Comparison of ENCODE assay signal across 19 cellular contexts in the genomic region with DNA sequence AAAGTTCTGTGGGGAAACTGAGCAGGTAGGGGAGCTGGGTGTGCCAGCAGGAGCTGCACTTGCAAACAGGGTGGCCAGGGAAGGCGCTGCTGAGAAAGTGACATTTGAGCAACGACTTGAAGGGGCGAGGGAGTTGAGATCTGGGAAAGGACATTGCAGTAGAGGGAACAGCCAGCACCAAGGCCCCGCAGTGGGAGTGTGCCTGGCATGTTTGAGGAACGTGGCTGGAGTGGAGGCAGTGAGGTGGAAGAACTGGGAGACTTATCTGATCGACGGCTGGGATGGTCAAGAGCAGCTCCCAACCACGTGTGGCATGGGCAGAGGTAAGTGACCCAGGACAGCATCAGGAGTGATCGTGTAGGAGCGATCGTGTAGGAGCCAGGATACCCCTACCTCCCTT.
A peak's percentile ranks its signal among the peaks of the same experiment; 100 is the strongest.
DNase-seq lines count a peak whose midpoint lies in the region; ATAC-seq and TF ChIP-seq lines count a peak whose summit lies in the region.
"Had no signal": no experiment of that assay in that cellular context is flagged by ENCODE, and none has a peak within 500 bp of the region (broad histone marks: within the 10 kb centered on the region; RNA-seq: fewer than 3 reads in every experiment).

No MANE protein-coding gene starts in this region.

- H3K36me3 ChIP-seq in right atrium auricular region (no peaks in the 10 kb centered on the region), neuronal stem cell (replicated peaks in 1 of 2; ENCODE audit: control insufficient read depth in 2 of 2, insufficient read depth in 2 of 2, low read length in 2 of 2) (no peaks in the 10 kb centered on the region)
- H3K36me3 ChIP-seq: BLaER1 had no signal

- no peak overlapping the region for H2BK5ac ChIP-seq in neuronal stem cell (ENCODE audit: low read length)

- H3K27me3 ChIP-seq in right atrium auricular region = no peaks in the 10 kb centered on the region
- no peaks in the 10 kb centered on the region for H3K27me3 ChIP-seq in neuronal stem cell (ENCODE audit: control insufficient read depth in 3 of 3, insufficient read depth in 3 of 3, low read depth in 1 of 3, low read length in 3 of 3)
- H3K27me3 ChIP-seq: BLaER1 had no signal

- no peak overlapping the region for H3K4me3 Mint-ChIP-seq in activated T-cell treated with anti-CD3 and anti-CD28 coated beads, Interleukin-2, amount 50 U/mL, for 24 hours
- H3K4me3 Mint-ChIP-seq: B cell; CD4-positive, CD25-positive, alpha-beta regulatory T cell; CD8-positive, alpha-beta T cell; GM23338; H9 had no signal

- no peak overlapping the region for H3K9ac ChIP-seq in neuronal stem cell (ENCODE audit: low read depth, low read length, poor library complexity)
- H3K9ac ChIP-seq: BLaER1 had no signal

- H3K9me3 ChIP-seq in right atrium auricular region (peaks cover 0 to 7% of the 10 kb centered on the region in 2 donors), neuronal stem cell (replicated peaks in 1 of 2; ENCODE audit: control insufficient read depth in 2 of 2, insufficient read depth in 1 of 2, low read depth in 1 of 2, low read length in 2 of 2) (peaks cover 0 to 2% of the 10 kb centered on the region in 2 donors)
- H3K9me3 ChIP-seq: Caco-2 had no signal

- ATAC-seq in left ventricle myocardium superior (no peak), HG02798 (IDR thresholded peaks at IDR 0.05; ENCODE audit: poor library complexity, unreplicated experiment) (no peak)
- ATAC-seq: CD8-positive, alpha-beta T cell; GM23338; HCT116 had no signal

- peaks cover 15% of the 10 kb centered on the region for H3K4me1 Mint-ChIP-seq in activated T-cell treated with anti-CD3 and anti-CD28 coated beads, Interleukin-2, amount 50 U/mL, for 24 hours (ENCODE audit: low read depth)
- H3K4me1 Mint-ChIP-seq: B cell, GM23338, H9 had no signal

- H3K18ac ChIP-seq in neuronal stem cell (ENCODE audit: low read length) = peak overlapping the region; percentile 36

- no peak overlapping the region for H3K23ac ChIP-seq in neuronal stem cell (ENCODE audit: low read depth, low read length, poor library complexity)

- no peaks in the 10 kb centered on the region for H3K9me3 Mint-ChIP-seq in activated T-cell treated with anti-CD3 and anti-CD28 coated beads, Interleukin-2, amount 50 U/mL, for 24 hours

- H2BK120ac ChIP-seq in neuronal stem cell (ENCODE audit: low read depth, low read length) = no peak overlapping the region

- H2AK5ac ChIP-seq in neuronal stem cell (ENCODE audit: low read depth, low read length) = no peak overlapping the region

- no peak overlapping the region for H2BK12ac ChIP-seq in neuronal stem cell (ENCODE audit: low read length)

- intact Hi-C loops in left ventricle myocardium superior (cut with micrococcal nuclease) = no loop called here

- TF ChIP-seq CTCF in right atrium auricular region (IDR thresholded peaks at IDR 0.05) = no peak

- H4K91ac ChIP-seq in neuronal stem cell (ENCODE audit: low read depth, low read length, poor library complexity) = no peak overlapping the region

- DNase-seq in right atrium auricular region (ENCODE audit: low spot score) = peak; percentile 49
- no peak for DNase-seq in left ventricle myocardium superior
- peak; percentile 40 for DNase-seq in islet precursor cell
- no peak for DNase-seq in neuronal stem cell (ENCODE audit: low spot score)
- no peak for DNase-seq in stimulated activated CD4-positive, alpha-beta T cell treated with anti-CD3 and anti-CD28 coated beads, Interleukin-1b, Interleukin-23, amount 100 ng/mL, for 48 hours
- DNase-seq in activated T-cell treated with anti-CD3 and anti-CD28 coated beads, Interleukin-2, amount 50 U/mL, for 24 hours = no peak
- DNase-seq: CD4-positive, CD25-positive, alpha-beta regulatory T cell; CD8-positive, alpha-beta T cell; DMS153; DND-41; H9 had no signal

- no peak overlapping the region for H3K27ac ChIP-seq in right atrium auricular region
- no peak overlapping the region for H3K27ac ChIP-seq in neuronal stem cell (replicated peaks; ENCODE audit: low read length)
- H3K27ac ChIP-seq: 22Rv1, BLaER1, C4-2B had no signal

- H3K36me3 Mint-ChIP-seq in activated T-cell treated with anti-CD3 and anti-CD28 coated beads, Interleukin-2, amount 50 U/mL, for 24 hours (ENCODE audit: low read depth) = no peaks in the 10 kb centered on the region
- H3K36me3 Mint-ChIP-seq: CD4-positive, CD25-positive, alpha-beta regulatory T cell; CD8-positive, alpha-beta T cell had no signal

- no peak overlapping the region for H3K27ac Mint-ChIP-seq in activated T-cell treated with anti-CD3 and anti-CD28 coated beads, Interleukin-2, amount 50 U/mL, for 24 hours
- H3K27ac Mint-ChIP-seq: B cell; CD4-positive, CD25-positive, alpha-beta regulatory T cell; CD8-positive, alpha-beta T cell; GM23338; H9 had no signal

- no peaks in the 10 kb centered on the region for H3K79me1 ChIP-seq in neuronal stem cell (ENCODE audit: low read depth, low read length)

- H3K14ac ChIP-seq in neuronal stem cell (ENCODE audit: low read length) = no peak overlapping the region

- H3K4me3 ChIP-seq in right atrium auricular region (no peak overlapping the region), neuronal stem cell (ENCODE audit: low read length in 2 of 2) (peak overlapping the region in 1 of 2 donors; percentile 42)
- H3K4me3 ChIP-seq: BLaER1, GM23338 had no signal

- H2AFZ ChIP-seq in neuronal stem cell (ENCODE audit: low read length) = no peak overlapping the region
- H2AFZ ChIP-seq: GM23338 had no signal

- no peaks in the 10 kb centered on the region for H3K27me3 Mint-ChIP-seq in activated T-cell treated with anti-CD3 and anti-CD28 coated beads, Interleukin-2, amount 50 U/mL, for 24 hours
- H3K27me3 Mint-ChIP-seq: B cell; CD4-positive, CD25-positive, alpha-beta regulatory T cell had no signal

- WGBS in neuronal stem cell (ENCODE audit: extremely low coverage in 2 of 2, insufficient read length in 2 of 2, insufficient replicate concordance in 1 of 2), 2 donors = no CpG with 5 or more reads among the region's 11 CpGs

- no peak overlapping the region for H3K4me2 ChIP-seq in neuronal stem cell (ENCODE audit: insufficient read depth, low read length, poor library complexity, severe bottlenecking)
- H3K4me2 ChIP-seq: BLaER1, GM23338 had no signal

- no peak overlapping the region for H3K4ac ChIP-seq in neuronal stem cell (ENCODE audit: low read length)

- no peak overlapping the region for H4K8ac ChIP-seq in neuronal stem cell (ENCODE audit: low read depth, low read length)

- H3K4me1 ChIP-seq in right atrium auricular region (no peaks in the 10 kb centered on the region), neuronal stem cell (ENCODE audit: control insufficient read depth in 2 of 2, insufficient read depth in 1 of 2, low read depth in 1 of 2, low read length in 2 of 2) (peaks cover 0 to 3% of the 10 kb centered on the region in 2 donors)
- H3K4me1 ChIP-seq: BLaER1, Caco-2 had no signal

- H2BK15ac ChIP-seq in neuronal stem cell (ENCODE audit: low read length) = no peak overlapping the region

Comparison
In these comparisons a context has a peak if more than half of its experiments do, and no peak if none do; other contexts are left out.
1. DNase-seq: peak in right atrium auricular region (single experiment) and islet precursor cell (single experiment); none in left ventricle myocardium superior (single experiment), neuronal stem cell (single experiment), stimulated activated CD4-positive, alpha-beta T cell treated with anti-CD3 and anti-CD28 coated beads, Interleukin-1b, Interleukin-23, amount 100 ng/mL, for 48 hours (single experiment) and activated T-cell treated with anti-CD3 and anti-CD28 coated beads, Interleukin-2, amount 50 U/mL, for 24 hours (single experiment).